9 cellular contexts compared by ENCODE assay signal in the genomic region with DNA sequence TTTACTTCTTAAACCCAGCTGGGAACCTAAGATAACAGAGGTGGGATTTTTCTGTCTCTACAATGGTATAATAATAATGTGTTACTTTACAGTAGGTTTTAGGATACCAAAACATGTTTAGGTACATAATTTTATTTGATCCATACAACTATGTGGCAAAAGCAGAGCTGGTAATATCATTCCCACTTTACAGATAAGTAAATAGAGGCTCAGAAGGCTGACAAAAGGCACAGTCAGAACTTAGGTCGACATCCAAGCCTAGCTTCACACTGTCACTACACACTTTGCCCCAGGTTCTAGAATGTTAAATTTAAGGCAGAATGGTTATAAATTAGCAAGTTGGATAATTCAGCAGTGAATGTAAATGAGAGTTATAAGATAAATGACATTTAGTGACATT.
"Had no signal": no experiment of that assay in that cellular context is flagged by ENCODE, and none has a peak within 500 bp of the region (broad histone marks: within the 10 kb centered on the region; RNA-seq: fewer than 3 reads in every experiment).

No MANE protein-coding gene starts in this region.

- H3K36me3 ChIP-seq: HAP-1 had no signal

- H3K27ac ChIP-seq: GM23248, HL-60 had no signal

- ATAC-seq: HCT116 had no signal

- H3K9ac ChIP-seq: GM23248 had no signal

- H3K9me3 ChIP-seq: HAP-1 had no signal

- DNase-seq: GM23248, GOT3, H7, HFFc6, IMR-90, KBM-7 had no signal

- H3K4me3 ChIP-seq: GM23248, HAP-1 had no signal

- H3K4me1 ChIP-seq: HAP-1 had no signal

- H2AFZ ChIP-seq: GM23248 had no signal
